Comparison of ENCODE assay signal across 8 cellular contexts in genomic region chr1:193031431-193031830, GRCh38. TPM values are rescaled to one million over a fixed set of nuclear protein-coding genes. Genes with fewer than 3 reads are reported as not detected.
DNase-seq lines count a peak whose midpoint lies in the region; ATAC-seq and TF ChIP-seq lines count a peak whose summit lies in the region.

No MANE protein-coding gene starts in this region.

- H3K36me3 ChIP-seq in kidney epithelial cell (ENCODE audit: control insufficient read depth, insufficient read depth, low read length) (no peaks in the 10 kb centered on the region), stomach (peaks cover 0 to 30% (median 20%) of the 10 kb centered on the region in 4 donors)

- H3K4me1 ChIP-seq in stomach, result peaks cover 0 to 11% (median 6%) of the 10 kb centered on the region in 4 donors

- peak; percentile 14 for DNase-seq in DMS114 treated with DMSO at 0.1 percent for 48 hours (lab: John Stamatoyannopoulos, UW; ENCODE audit: unreplicated experiment)
- peak; percentile 7 for DNase-seq in SW480 (ENCODE audit: low spot score)
- DNase-seq in kidney epithelial cell (ENCODE audit: low read depth), result no peak
- DNase-seq in globus pallidus (ENCODE audit: low spot score), result no peak
- no peak for DNase-seq in stomach
- DNase-seq in NK-92 (lab: John Stamatoyannopoulos, UW; ENCODE audit: unreplicated experiment), result no peak
- no peak for DNase-seq in mesenteric fat pad (ENCODE audit: low spot score)

- no peaks in the 10 kb centered on the region for H3K27me3 ChIP-seq in kidney epithelial cell (ENCODE audit: control insufficient read depth, insufficient read depth, low read length)
- H3K27me3 ChIP-seq in stomach, result no peaks in the 10 kb centered on the region

- intact Hi-C loops in stomach (cut with DNase I; ENCODE audit: low total_unique reads), result no loop called here

- WGBS in stomach, 5 donors, result 76 to 81% (median 76%) methylated on average over 2 of the region's 2 CpGs

- no peak for TF ChIP-seq POLR2A in stomach (IDR thresholded peaks at IDR 0.05)

- TF ChIP-seq EP300 in stomach (IDR thresholded peaks at IDR 0.05), result no peak

- H3K4me3 ChIP-seq in kidney epithelial cell (ENCODE audit: low read depth, low read length) (no peak overlapping the region), stomach (no peak overlapping the region)

- peak; percentile 65 for ATAC-seq in HG02678 (IDR thresholded peaks at IDR 0.05; ENCODE audit: unreplicated experiment)

- TF ChIP-seq CTCF in kidney epithelial cell (IDR thresholded peaks at IDR 0.05; ENCODE audit: insufficient read depth, low read length, poor library complexity, severe bottlenecking) (peak; percentile 2), stomach (IDR thresholded peaks at IDR 0.05) (no peak)

- H3K9me3 ChIP-seq in stomach, result no peaks in the 10 kb centered on the region

- H3K27ac ChIP-seq in stomach, result no peak overlapping the region

RNA-seq across cellular contexts. Expression of gene UCHL5, which starts 27.7 kb away (rescaled TPM):
- 22.8 and 32.2 TPM in 2 replicates for total RNA-seq in kidney epithelial cell
- total RNA-seq in stomach, result 10 to 100 TPM in 4 of 5 donors, 1 to 10 TPM in 1; 8.7 to 69.8 (median 25.9) TPM
- 10 to 100 TPM; 12.7 to 23.8 (median 16.9) TPM for polyA plus RNA-seq in stomach
- 27.5 TPM for total RNA-seq in mesenteric fat pad

RNA-seq across cellular contexts. Expression of gene RO60, which starts 28.0 kb away (rescaled TPM):
- total RNA-seq in kidney epithelial cell (96.3 and 96.7 TPM in 2 replicates), stomach (100 to 1,000 TPM in 1 of 5 donors, 10 to 100 TPM in 4; 34.2 to 155 (median 79.9) TPM), mesenteric fat pad (48.4 TPM)
- 1 to 10 TPM; 2.6 to 8.5 (median 3.7) TPM for polyA plus RNA-seq in stomach

Comparison
In these comparisons a context has a peak if more than half of its experiments do, and no peak if none do; other contexts are left out.
1. DNase-seq: peak in DMS114 treated with DMSO at 0.1 percent for 48 hours (single experiment) and SW480 (single experiment); none in kidney epithelial cell (single experiment), globus pallidus (single experiment), stomach (single experiment), NK-92 (single experiment) and mesenteric fat pad (single experiment).